Comparison of ENCODE assay signal across 9 cellular contexts in genomic region chr11:72750556-72751292, GRCh38. TPM values are rescaled to one million over a fixed set of nuclear protein-coding genes. Genes with fewer than 3 reads are reported as not detected.
DNase-seq lines count a peak whose midpoint lies in the region; ATAC-seq, FAIRE-seq and TF ChIP-seq lines count a peak whose summit lies in the region.
"Had no signal": no experiment of that assay in that cellular context is flagged by ENCODE, and none has a peak within 500 bp of the region (broad histone marks: within the 10 kb centered on the region; RNA-seq: fewer than 3 reads in every experiment).

No MANE protein-coding gene starts in this region.

- H3K9me3 ChIP-seq in NT2/D1 (ENCODE audit: insufficient read depth, low read length) (no peaks in the 10 kb centered on the region), psoas muscle (no peaks in the 10 kb centered on the region)
- H3K9me3 ChIP-seq: prostate gland had no signal

- H3K36me3 ChIP-seq in NT2/D1 (ENCODE audit: insufficient read depth, insufficient read length, low read length), result peaks cover 2% of the 10 kb centered on the region
- peaks cover 0 to 4% of the 10 kb centered on the region in 2 donors for H3K36me3 ChIP-seq in psoas muscle (ENCODE audit: insufficient read depth in 1 of 2, low read depth in 1 of 2)
- H3K36me3 ChIP-seq: prostate gland had no signal

- ATAC-seq in psoas muscle, result no peak
- ATAC-seq in GM19324 (IDR thresholded peaks at IDR 0.05; ENCODE audit: low FRiP score, unreplicated experiment), result no peak
- ATAC-seq in Right ventricle myocardium superior (ENCODE audit: poor library complexity), result no peak
- ATAC-seq in GM21515 (IDR thresholded peaks at IDR 0.05; ENCODE audit: unreplicated experiment), result no peak

- DNase-seq in GM12891 (ENCODE audit: insufficient read length, low spot score) (no peak), NT2/D1 (ENCODE audit: low read depth, low spot score) (no peak), epithelial cell of proximal tubule (ENCODE audit: low read depth) (no peak), psoas muscle (peak in 1 of 2 donors; percentile 24), Right ventricle myocardium superior (no peak)
- DNase-seq: T-helper 9 cell had no signal

- intact Hi-C loops in psoas muscle (cut with DNase I), result no loop called here
- intact Hi-C loops in Right ventricle myocardium superior (cut with DNase I), result no loop called here

- no peak overlapping the region for H3K9ac ChIP-seq in NT2/D1 (ENCODE audit: insufficient read length, low read depth)

- WGBS in psoas muscle, 3 donors, result 87 to 89% (median 88%) methylated on average over 3 of the region's 3 CpGs

- H3K4me3 ChIP-seq in NT2/D1 (ENCODE audit: insufficient read length, low read depth) (peak overlapping the region; percentile 2), epithelial cell of proximal tubule (ENCODE audit: low read depth, low read length) (peak overlapping the region; percentile 68), psoas muscle (peak overlapping the region; percentile 84)

- no peaks in the 10 kb centered on the region for H3K27me3 ChIP-seq in NT2/D1 (ENCODE audit: insufficient read depth, insufficient read length)
- H3K27me3 ChIP-seq in psoas muscle (ENCODE audit: insufficient read depth in 3 of 3, low read length in 2 of 3), result no peaks in the 10 kb centered on the region

- no peak for TF ChIP-seq POLR2A in GM12891 (IDR thresholded peaks at IDR 0.05; ENCODE audit: low read depth, low read length)

- TF ChIP-seq CTCF in epithelial cell of proximal tubule (conservative IDR thresholded peaks at IDR 0.05; ENCODE audit: low read depth, low read length), result no peak
- no peak for TF ChIP-seq CTCF in psoas muscle (IDR thresholded peaks at IDR 0.05)

- peak; percentile 13 for FAIRE-seq in GM12891 (lab: Jason Lieb, UNC)

- peaks cover 9% of the 10 kb centered on the region for H3K4me1 ChIP-seq in NT2/D1 (ENCODE audit: insufficient read depth, insufficient read length)
- peaks cover 11% of the 10 kb centered on the region for H3K4me1 ChIP-seq in psoas muscle

- H3K27ac ChIP-seq in psoas muscle, result no peak overlapping the region

TF ChIP-seq in GM12891, 5 proteins besides CTCF, POLR2A, EP300 and RAD21:
- TF ChIP-seq SPI1 (IDR thresholded peaks at IDR 0.05; ENCODE audit: low read depth, low read length), result no peak
- no peak for TF ChIP-seq TAF1 (IDR thresholded peaks at IDR 0.05; ENCODE audit: low read depth, low read length)
- no peak for TF ChIP-seq POU2F2 (IDR thresholded peaks at IDR 0.05; ENCODE audit: low read depth, low read length)
- TF ChIP-seq PAX5 (IDR thresholded peaks at IDR 0.05; ENCODE audit: insufficient read depth, low read length, severe bottlenecking), result no peak
- TF ChIP-seq POLR2AphosphoS5 (IDR thresholded peaks at IDR 0.05; ENCODE audit: low read depth, low read length), result no peak

RNA-seq across cellular contexts. Expression of gene ARAP1, which starts 1.5 kb away (rescaled TPM):
- polyA plus RNA-seq in GM12891 (2012; ENCODE audit: low read depth, missing spikeins), result 55.4 TPM
- 56.2 and 60.2 TPM in 2 replicates for total RNA-seq in epithelial cell of proximal tubule
- 10 to 100 TPM; 16.0 to 27.5 (median 18.9) TPM for total RNA-seq in psoas muscle
- 10 to 100 TPM; 16.8 to 19.8 (median 17.5) TPM for polyA plus RNA-seq in psoas muscle
- total RNA-seq in Right ventricle myocardium superior, result 58.0 TPM

RNA-seq across cellular contexts. Expression of gene STARD10, which starts 43.1 kb away (rescaled TPM):
- 23.1 TPM for polyA plus RNA-seq in GM12891 (2012; ENCODE audit: low read depth, missing spikeins)
- total RNA-seq in epithelial cell of proximal tubule, result 54.8 and 67.4 TPM in 2 replicates
- total RNA-seq in psoas muscle, result 10 to 100 TPM; 47.3 to 70.7 (median 57.7) TPM
- 10 to 100 TPM; 18.6 to 99.9 (median 57.3) TPM for polyA plus RNA-seq in psoas muscle
- total RNA-seq in Right ventricle myocardium superior, result 117 TPM

Comparison
In these comparisons a context has a peak if more than half of its experiments do, and no peak if none do; other contexts are left out.
1. H3K4me3 ChIP-seq: peak in every context shown above with its lines; median percentile 84 in psoas muscle; 68 in epithelial cell of proximal tubule; 2 in NT2/D1.